In the genomic region with DNA sequence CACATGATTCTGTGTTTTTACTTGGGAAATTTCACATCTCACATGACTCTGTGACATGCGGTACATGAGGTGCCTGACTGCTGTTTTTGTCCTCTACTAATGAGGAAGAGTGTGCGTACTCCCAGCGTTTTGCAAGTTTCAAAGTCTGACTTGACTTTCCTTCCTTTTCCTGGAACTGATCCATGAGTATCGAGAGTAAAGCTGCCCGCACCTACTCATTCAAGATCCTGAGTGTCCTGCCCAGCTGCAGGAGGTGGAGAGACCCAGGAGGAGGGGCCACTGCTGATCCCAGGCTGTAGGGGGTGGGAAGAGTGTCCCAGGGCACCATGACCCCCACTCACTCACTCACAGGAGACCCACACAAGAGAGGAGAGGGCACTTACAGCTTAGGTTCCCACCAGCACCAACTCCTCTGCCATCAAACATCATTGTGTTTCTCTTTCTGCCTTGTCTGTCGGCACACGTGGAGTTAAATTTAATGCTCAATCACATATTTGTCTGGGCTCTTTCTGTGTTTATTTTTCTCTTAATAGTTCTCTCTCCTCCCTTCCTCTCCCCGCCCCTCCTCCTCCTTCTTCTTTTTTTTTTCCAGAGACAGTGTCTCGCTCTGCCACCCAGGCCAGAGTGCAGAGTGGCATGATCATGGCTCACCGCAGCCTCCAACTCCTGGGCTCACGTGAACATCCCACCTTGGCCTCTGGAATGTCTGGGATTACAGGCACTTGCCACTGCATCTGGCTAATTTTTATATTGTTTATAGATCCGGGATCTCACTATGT, we compare ENCODE assay signal across 11 cellular contexts. TPM values are rescaled to one million over a fixed set of nuclear protein-coding genes. Genes with fewer than 3 reads are reported as not detected.
DNase-seq lines count a peak whose midpoint lies in the region; FAIRE-seq and TF ChIP-seq lines count a peak whose summit lies in the region.
"Had no signal": no experiment of that assay in that cellular context is flagged by ENCODE, and none has a peak within 500 bp of the region (broad histone marks: within the 10 kb centered on the region; RNA-seq: fewer than 3 reads in every experiment).

No MANE protein-coding gene starts in this region.

- H3K27ac Mint-ChIP-seq in Calu3 (ENCODE audit: unreplicated experiment): no peak overlapping the region

- H3K27me3 ChIP-seq in bronchial epithelial cell (ENCODE audit: control insufficient read depth, insufficient read depth, low read length) (no peaks in the 10 kb centered on the region), layer of hippocampus (ENCODE audit: control insufficient read depth, insufficient read depth, low read length) (no peaks in the 10 kb centered on the region), skeletal muscle tissue (ENCODE audit: control insufficient read depth in 3 of 3, insufficient read depth in 3 of 3, low read length in 3 of 3) (no peaks in the 10 kb centered on the region), MM.1S (replicated peaks; ENCODE audit: insufficient read depth, low read length) (no peaks in the 10 kb centered on the region)

- H3K9me3 ChIP-seq in skeletal muscle tissue (ENCODE audit: control insufficient read depth in 3 of 3, low read length in 3 of 3) (no peaks in the 10 kb centered on the region), MM.1S (replicated peaks; ENCODE audit: insufficient read depth, low read length) (no peaks in the 10 kb centered on the region)

- BruUV-seq in Calu3 (replicated peaks; lab: Mats Ljungman, UMichigan): no TSS peak

- H4K20me1 ChIP-seq in MM.1S (ENCODE audit: insufficient read depth, low read length): no peaks in the 10 kb centered on the region

- CTCF ChIA-PET in Calu3 (lab: Charles Lee): interaction anchor here (0.5 to 0.6 kb wide), 3 partner anchors 224 to 1684 kb away, joined by 3 to 5 read pairs (median 3); no protein-coding TSS in a partner anchor

- no peaks in the 10 kb centered on the region for H3K9me2 ChIP-seq in MM.1S (replicated peaks; ENCODE audit: insufficient read depth, low read length)

- H3K36me3 ChIP-seq in bronchial epithelial cell (ENCODE audit: control insufficient read depth, insufficient read depth, low read length) (no peaks in the 10 kb centered on the region), skeletal muscle tissue (ENCODE audit: control insufficient read depth in 3 of 3, insufficient read depth in 3 of 3, low read length in 3 of 3) (no peaks in the 10 kb centered on the region), MM.1S (replicated peaks; ENCODE audit: insufficient read depth, low read length) (no peaks in the 10 kb centered on the region)

- peaks cover 26% of the 10 kb centered on the region for H3K4me1 Mint-ChIP-seq in Calu3 (ENCODE audit: low read depth, unreplicated experiment)

- H3K9me3 Mint-ChIP-seq in Calu3 (ENCODE audit: low read depth, unreplicated experiment): no peaks in the 10 kb centered on the region

- H3K4me3 Mint-ChIP-seq in Calu3 (ENCODE audit: low read depth, unreplicated experiment): peak overlapping the region; percentile 32

- H3K9ac ChIP-seq in skeletal muscle tissue (ENCODE audit: low read depth in 1 of 3, low read length in 3 of 3): no peak overlapping the region
- H3K9ac ChIP-seq in MM.1S (ENCODE audit: low read length): no peak overlapping the region

- H3K4me3 ChIP-seq in bronchial epithelial cell (ENCODE audit: low read depth, low read length) (no peak overlapping the region), skeletal muscle tissue (ENCODE audit: low read length in 3 of 3) (no peak overlapping the region), MM.1S (ENCODE audit: low read length) (no peak overlapping the region)

- H2AFZ ChIP-seq in MM.1S (ENCODE audit: low read length): no peak overlapping the region

- no peaks in the 10 kb centered on the region for H3K27me3 Mint-ChIP-seq in Calu3 (ENCODE audit: unreplicated experiment)

- H3K4me2 ChIP-seq in MM.1S (ENCODE audit: low read depth, low read length): no peak overlapping the region

- TF ChIP-seq CTCF in Calu3 (IDR thresholded peaks at IDR 0.05; ENCODE audit: unreplicated experiment) (no peak), bronchial epithelial cell (IDR thresholded peaks at IDR 0.05; ENCODE audit: insufficient read depth, low read length, severe bottlenecking) (no peak), MM.1S (IDR thresholded peaks at IDR 0.05; ENCODE audit: low read length) (no peak)

- H3K27ac ChIP-seq in layer of hippocampus (ENCODE audit: low read depth, low read length) (peak overlapping the region; percentile 22), skeletal muscle tissue (ENCODE audit: low read depth, low read length) (peak overlapping the region; percentile 78), MM.1S (ENCODE audit: low read length) (no peak overlapping the region)
- H3K27ac ChIP-seq: RWPE1 had no signal

- FAIRE-seq in bronchial epithelial cell (lab: Jason Lieb, UNC): no peak

- H3K4me1 ChIP-seq in skeletal muscle tissue (ENCODE audit: control insufficient read depth in 3 of 3, insufficient read depth in 3 of 3, low read length in 3 of 3) (peaks cover 20 to 29% (median 22%) of the 10 kb centered on the region in 3 donors), MM.1S (ENCODE audit: low read length) (peaks cover 22% of the 10 kb centered on the region)

- DNase-seq in Calu3: no peak
- peak; percentile 60 for DNase-seq in bronchial epithelial cell (ENCODE audit: low read depth)
- DNase-seq in NAMALWA (ENCODE audit: low spot score): no peak
- no peak for DNase-seq in activated CD4-positive, alpha-beta T cell treated with anti-CD3 and anti-CD28 coated beads, Interleukin-2, amount 50 U/mL, for 48 hours
- DNase-seq in NCI-H2196 (lab: John Stamatoyannopoulos, UW; ENCODE audit: unreplicated experiment): no peak
- no peak for DNase-seq in MM.1S
- DNase-seq: activated CD4-positive, alpha-beta T cell treated with anti-CD3 and anti-CD28 coated beads for 4 hours; glutamatergic neuron had no signal

- no peaks in the 10 kb centered on the region for H3K36me3 Mint-ChIP-seq in Calu3 (ENCODE audit: insufficient read depth, unreplicated experiment)

- no peaks in the 10 kb centered on the region for H3K79me2 ChIP-seq in MM.1S (ENCODE audit: low read length)

- no peaks in the 10 kb centered on the region for H3F3A ChIP-seq in MM.1S (ENCODE audit: insufficient read depth, low read length)

- intact Hi-C loops in Calu3 (cut with micrococcal nuclease; ENCODE audit: unreplicated experiment): no loop called here

RNA-seq across cellular contexts. Expression of a gene that starts 1.6 kb away (rescaled TPM):
- total RNA-seq in Calu3 (2022) (0.54 TPM in 1 of 2 replicates, not detected in the other), bronchial epithelial cell (0.13 and 0.26 TPM in 2 replicates), skeletal muscle tissue (1.6 TPM)

RNA-seq across cellular contexts. Expression of a gene that starts 34.7 kb away (rescaled TPM):
- total RNA-seq in Calu3 (2022): not detected in 2 replicates
- total RNA-seq in bronchial epithelial cell: not detected in 2 replicates
- 0.52 TPM for total RNA-seq in skeletal muscle tissue

RNA-seq across cellular contexts. Expression of a gene that starts 51.6 kb away (rescaled TPM):
- not detected in 2 replicates for total RNA-seq in Calu3 (2022)
- 0.13 TPM in 1 of 2 replicates, not detected in the other for total RNA-seq in bronchial epithelial cell
- 3.7 TPM for total RNA-seq in skeletal muscle tissue

RNA-seq across cellular contexts. Expression of a gene that starts 59.2 kb away (rescaled TPM):
- total RNA-seq in Calu3 (2022) (not detected in 2 replicates), bronchial epithelial cell (under 0.01 TPM in 1 of 2 replicates, not detected in the other), skeletal muscle tissue (3.1 TPM)
